Comparison of ENCODE assay signal across 16 cellular contexts in the genomic region with DNA sequence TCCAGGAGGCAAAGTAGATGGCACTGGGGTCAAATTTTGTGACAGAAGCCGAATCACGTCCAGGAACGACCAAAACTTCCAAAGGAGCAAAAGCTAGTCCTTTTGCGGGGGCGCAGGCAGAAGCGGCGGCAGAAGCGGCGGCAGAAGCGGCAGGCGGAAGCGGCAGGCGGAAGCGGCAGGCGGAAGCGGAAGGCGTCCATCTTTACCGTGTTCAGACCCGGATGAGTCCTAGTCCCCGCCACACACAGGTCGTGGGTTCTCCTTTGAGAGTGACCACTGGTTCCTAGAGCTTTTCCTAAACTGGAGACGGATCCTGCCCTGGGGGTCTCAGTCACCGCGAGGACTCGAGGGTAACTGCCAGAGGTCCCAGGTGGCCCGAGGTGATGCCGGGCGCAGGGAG. TPM values are rescaled to one million over a fixed set of nuclear protein-coding genes. Genes with fewer than 3 reads are reported as not detected.
DNase-seq lines count a peak whose midpoint lies in the region; ATAC-seq and TF ChIP-seq lines count a peak whose summit lies in the region.
"Had no signal": no experiment of that assay in that cellular context is flagged by ENCODE, and none has a peak within 500 bp of the region (broad histone marks: within the 10 kb centered on the region; RNA-seq: fewer than 3 reads in every experiment).

No MANE protein-coding gene starts in this region.

- WGBS in GM23248 (ENCODE audit: low coverage in 1 of 2, low lambda C conversion rate in 2 of 2, missing lambda C conversion rate in 2 of 2), 2 experiments, result 39 to 57% methylated on average over 28 of the region's 28 CpGs

- H3F3A ChIP-seq in GM23248 (ENCODE audit: insufficient read depth), result peaks cover 10% of the 10 kb centered on the region

- no peak overlapping the region for H3K9ac ChIP-seq in GM23248

- H3K4me1 ChIP-seq in GM23248 (ENCODE audit: insufficient read depth) (peaks cover 3% of the 10 kb centered on the region), osteoblast (ENCODE audit: insufficient read depth, low read length) (no peaks in the 10 kb centered on the region)
- H3K4me1 ChIP-seq: Caco-2 had no signal

- no peaks in the 10 kb centered on the region for H3K9me3 Mint-ChIP-seq in activated T-cell treated with anti-CD3 and anti-CD28 coated beads, Interleukin-2, amount 50 U/mL, for 24 hours

- H3K4me1 Mint-ChIP-seq in activated T-cell treated with anti-CD3 and anti-CD28 coated beads, Interleukin-2, amount 50 U/mL, for 24 hours (ENCODE audit: low read depth), result peaks cover 2% of the 10 kb centered on the region

- no peak for DNase-seq in activated T-cell treated with anti-CD3 and anti-CD28 coated beads, Interleukin-2, amount 50 U/mL, for 24 hours
- DNase-seq in activated T-cell treated with anti-CD3 and anti-CD28 coated beads, Interleukin-2, amount 50 U/mL, for 48 hours, result no peak
- peak; percentile 40 for DNase-seq in GM23248
- DNase-seq in astrocyte of the spinal cord (ENCODE audit: low read depth, low spot score), result no peak
- no peak for DNase-seq in osteoblast (ENCODE audit: insufficient read length, low spot score, missing footprints)
- no peak for DNase-seq in NCI-H187 treated with DMSO at 0.1 percent for 48 hours (lab: John Stamatoyannopoulos, UW)
- no peak for DNase-seq in G401 (ENCODE audit: low spot score)
- DNase-seq: Caco-2, DMS53, MV-4-11, NCI-H1417 treated with DMSO at 0.1 percent for 48 hours, NCI-H2029 treated with DMSO at 0.1 percent for 48 hours, NCI-H2171 treated with DMSO at 0.1 percent for 48 hours, NCI-H748 treated with DMSO at 0.1 percent for 48 hours had no signal

- H3K27me3 ChIP-seq in GM23248 (replicated peaks; ENCODE audit: insufficient read depth), result peaks cover 15% of the 10 kb centered on the region
- peaks cover 73% of the 10 kb centered on the region for H3K27me3 ChIP-seq in osteoblast (ENCODE audit: insufficient read depth, low read length)
- H3K27me3 ChIP-seq: SJSA1 had no signal

- no peak overlapping the region for H3K27ac Mint-ChIP-seq in activated T-cell treated with anti-CD3 and anti-CD28 coated beads, Interleukin-2, amount 50 U/mL, for 24 hours

- no peaks in the 10 kb centered on the region for H3K36me3 Mint-ChIP-seq in activated T-cell treated with anti-CD3 and anti-CD28 coated beads, Interleukin-2, amount 50 U/mL, for 24 hours (ENCODE audit: low read depth)

- TF ChIP-seq CTCF in astrocyte of the spinal cord (IDR thresholded peaks at IDR 0.05; ENCODE audit: low read depth, low read length) (no peak), osteoblast (IDR thresholded peaks at IDR 0.05; ENCODE audit: extremely low read depth, low read depth, low read length) (no peak)

- H3K27ac ChIP-seq in GM23248 (no peak overlapping the region), osteoblast (ENCODE audit: low read depth, low read length) (no peak overlapping the region)
- H3K27ac ChIP-seq: SJSA1 had no signal

- H2AFZ ChIP-seq in GM23248 (peak overlapping the region; percentile 92), osteoblast (ENCODE audit: low read length) (no peak overlapping the region)

- no peaks in the 10 kb centered on the region for H3K79me2 ChIP-seq in GM23248 (ENCODE audit: insufficient read depth)
- no peaks in the 10 kb centered on the region for H3K79me2 ChIP-seq in osteoblast (ENCODE audit: insufficient read depth, low read length)

- peak overlapping the region; percentile 69 for H3K4me3 Mint-ChIP-seq in activated T-cell treated with anti-CD3 and anti-CD28 coated beads, Interleukin-2, amount 50 U/mL, for 24 hours

- ATAC-seq in GM18502 (IDR thresholded peaks at IDR 0.05; ENCODE audit: poor library complexity, unreplicated experiment), result no peak

- H3K9me3 ChIP-seq in GM23248 (ENCODE audit: low read depth) (no peaks in the 10 kb centered on the region), osteoblast (ENCODE audit: low read depth, low read length) (no peaks in the 10 kb centered on the region)
- H3K9me3 ChIP-seq: Caco-2, SJSA1 had no signal

- H3K36me3 ChIP-seq in GM23248 (ENCODE audit: low read depth), result no peaks in the 10 kb centered on the region
- no peaks in the 10 kb centered on the region for H3K36me3 ChIP-seq in osteoblast (ENCODE audit: insufficient read depth, low read length)
- H3K36me3 ChIP-seq: SJSA1 had no signal

- peak overlapping the region; percentile 51 for H3K4me3 ChIP-seq in GM23248
- peak overlapping the region; percentile 12 for H3K4me3 ChIP-seq in astrocyte of the spinal cord (ENCODE audit: low read depth, low read length)
- H3K4me3 ChIP-seq in osteoblast (ENCODE audit: insufficient read depth, low read length), result peak overlapping the region; percentile 33
- H3K4me3 ChIP-seq: SJSA1 had no signal

- H4K20me1 ChIP-seq in GM23248 (ENCODE audit: insufficient read depth) (no peaks in the 10 kb centered on the region), osteoblast (ENCODE audit: insufficient read depth, low read length) (no peaks in the 10 kb centered on the region)

- H3K9me2 ChIP-seq in GM23248 (ENCODE audit: insufficient read depth), result no peaks in the 10 kb centered on the region

- H3K27me3 Mint-ChIP-seq in activated T-cell treated with anti-CD3 and anti-CD28 coated beads, Interleukin-2, amount 50 U/mL, for 24 hours, result peaks cover 42% of the 10 kb centered on the region

- in situ Hi-C loops in GM23248 (cut with MboI) (no loop called here), astrocyte of the spinal cord (cut with HindIII; ENCODE audit: low sequenced_read_pairs) (no loop called here), G401 (cut with HindIII; ENCODE audit: low sequenced_read_pairs) (no loop called here)

- peak overlapping the region; percentile 42 for H3K4me2 ChIP-seq in GM23248 (ENCODE audit: unreplicated experiment)
- no peak overlapping the region for H3K4me2 ChIP-seq in osteoblast (ENCODE audit: insufficient read depth, low read length)

RNA-seq across cellular contexts. Expression of gene POFUT2, which starts 53.6 kb away (rescaled TPM):
- total RNA-seq in GM23248 (2014; rRNA removed; shearing (Covaris generic)), result 48.2 and 54.0 TPM in 2 replicates
- 30.1 and 30.9 TPM in 2 replicates for polyA plus RNA-seq in GM23248 (2016; fragmentation: Nextera tagmentation; extraction: Ambion mirVana)
- total RNA-seq in osteoblast, result 35.8 and 39.2 TPM in 2 replicates
- total RNA-seq in G401 (2014; rRNA removed; shearing (Covaris generic)), result 12.6 and 25.5 TPM in 2 replicates
